In genomic region chr3:63661242-63661641, GRCh38 we compare ENCODE assay signal across 15 cellular contexts. TPM values are rescaled to one million over a fixed set of nuclear protein-coding genes. Genes with fewer than 3 reads are reported as not detected.
A peak's percentile ranks its signal among the peaks of the same experiment; 100 is the strongest.
DNase-seq lines count a peak whose midpoint lies in the region; ATAC-seq and TF ChIP-seq lines count a peak whose summit lies in the region.
"Had no signal": no experiment of that assay in that cellular context is flagged by ENCODE, and none has a peak within 500 bp of the region (broad histone marks: within the 10 kb centered on the region; RNA-seq: fewer than 3 reads in every experiment).

No MANE protein-coding gene starts in this region.

- H3K27me3 Mint-ChIP-seq in Calu3 (ENCODE audit: unreplicated experiment) (no peaks in the 10 kb centered on the region), HFFc6 (ENCODE audit: insufficient read depth) (peaks cover 1% of the 10 kb centered on the region; the same call in 1 of the 2 replicates)
- H3K27me3 Mint-ChIP-seq: central memory CD8-positive, alpha-beta T cell had no signal

- intact Hi-C loops in Calu3 (cut with micrococcal nuclease; ENCODE audit: unreplicated experiment): loop anchor here (5.0 kb wide), 1 partner anchor 131 kb away; no protein-coding TSS in a partner anchor

- no peaks in the 10 kb centered on the region for H3K9me3 Mint-ChIP-seq in Calu3 (ENCODE audit: low read depth, unreplicated experiment)
- no peaks in the 10 kb centered on the region for H3K9me3 Mint-ChIP-seq in HFFc6
- H3K9me3 Mint-ChIP-seq: central memory CD8-positive, alpha-beta T cell; T-helper 1 cell treated with Interleukin-12 subunit alpha and Interleukin-12 subunit beta and Interleukin-4 antibody, amounts not matched to agents 30 μg/mL and 1 μg/mL, for 36 hours had no signal

- ATAC-seq in RWPE2 (ENCODE audit: low read depth) (no peak), HG03175 (IDR thresholded peaks at IDR 0.05; ENCODE audit: unreplicated experiment) (no peak), HG02588 (IDR thresholded peaks at IDR 0.05; ENCODE audit: unreplicated experiment) (no peak)

- H3K27ac ChIP-seq in RWPE2 (ENCODE audit: poor library complexity, severe bottlenecking): no peak overlapping the region
- H3K27ac ChIP-seq: right atrium auricular region had no signal

- H3K4me1 Mint-ChIP-seq in Calu3 (ENCODE audit: low read depth, unreplicated experiment) (peaks cover 1% of the 10 kb centered on the region), HFFc6 (ENCODE audit: low read depth) (peaks cover 20% of the 10 kb centered on the region)
- H3K4me1 Mint-ChIP-seq: central memory CD8-positive, alpha-beta T cell had no signal

- H3K9me3 ChIP-seq in RWPE2 (ENCODE audit: severe bottlenecking): no peaks in the 10 kb centered on the region
- H3K9me3 ChIP-seq: right atrium auricular region had no signal

- H3K36me3 ChIP-seq in RWPE2 (ENCODE audit: low read depth): no peaks in the 10 kb centered on the region
- H3K36me3 ChIP-seq: right atrium auricular region had no signal

- H3K4me3 ChIP-seq in RWPE2 (ENCODE audit: severe bottlenecking): no peak overlapping the region
- no peak overlapping the region for H3K4me3 ChIP-seq in fibroblast of the aortic adventitia (ENCODE audit: low read depth, low read length)
- H3K4me3 ChIP-seq: right atrium auricular region had no signal

- TF ChIP-seq CTCF in Calu3 (IDR thresholded peaks at IDR 0.05; ENCODE audit: unreplicated experiment): no peak
- peak; percentile 72 for TF ChIP-seq CTCF in HFFc6 (IDR thresholded peaks at IDR 0.05)
- peak; percentile 9 for TF ChIP-seq CTCF in RWPE2 (IDR thresholded peaks at IDR 0.05; ENCODE audit: poor library complexity, severe bottlenecking)
- peak; percentile 21 for TF ChIP-seq CTCF in fibroblast of the aortic adventitia (IDR thresholded peaks at IDR 0.05; ENCODE audit: insufficient read depth, low read length)

- DNase-seq in Calu3 (peak; percentile 23), HFFc6 (no peak), RWPE2 (ENCODE audit: low spot score) (no peak), fibroblast of the aortic adventitia (ENCODE audit: low read depth) (peak; percentile 27), activated gamma-delta T cell treated with Interleukin-2 at 50 U/mL for 16 hours (no peak)
- DNase-seq: activated CD4-positive, alpha-beta T cell treated with anti-CD3 and anti-CD28 coated beads, Interleukin-2, amount 50 U/mL, for 1 hour; activated effector memory CD4-positive, alpha-beta T cell treated with Interleukin-2 at 50 U/mL for 16 hours; MM.1S; NCI-H774 had no signal

- CTCF ChIA-PET in Calu3 (lab: Charles Lee): interaction anchor here (0.6 to 2.0 kb wide), 3 partner anchors 131 to 310 kb away, joined by 3 to 17 read pairs (median 7); no protein-coding TSS in a partner anchor

- BruUV-seq in Calu3 (replicated peaks; lab: Mats Ljungman, UMichigan): no TSS peak

- H3K4me3 Mint-ChIP-seq in Calu3 (ENCODE audit: low read depth, unreplicated experiment) (no peak overlapping the region), HFFc6 (no peak overlapping the region)
- H3K4me3 Mint-ChIP-seq: central memory CD8-positive, alpha-beta T cell; T-helper 1 cell treated with Interleukin-12 subunit alpha and Interleukin-12 subunit beta and Interleukin-4 antibody, amounts not matched to agents 30 μg/mL and 1 μg/mL, for 36 hours had no signal

- H3K27me3 ChIP-seq in RWPE2 (ENCODE audit: insufficient read depth, poor library complexity, severe bottlenecking): no peaks in the 10 kb centered on the region
- H3K27me3 ChIP-seq: right atrium auricular region had no signal

- H3K36me3 Mint-ChIP-seq in Calu3 (ENCODE audit: insufficient read depth, unreplicated experiment): no peaks in the 10 kb centered on the region
- H3K36me3 Mint-ChIP-seq in HFFc6 (ENCODE audit: low read depth): no peaks in the 10 kb centered on the region

- H3K27ac Mint-ChIP-seq in Calu3 (ENCODE audit: unreplicated experiment) (no peak overlapping the region), HFFc6 (no peak overlapping the region)
- H3K27ac Mint-ChIP-seq: T-helper 1 cell treated with Interleukin-12 subunit alpha and Interleukin-12 subunit beta and Interleukin-4 antibody, amounts not matched to agents 30 μg/mL and 1 μg/mL, for 36 hours had no signal

- peaks cover 10% of the 10 kb centered on the region for H3K4me1 ChIP-seq in RWPE2 (ENCODE audit: insufficient read depth, poor library complexity, severe bottlenecking)
- H3K4me1 ChIP-seq: right atrium auricular region had no signal

RNA-seq across cellular contexts. Expression of gene SNTN, which starts 8.8 kb away (rescaled TPM):
- total RNA-seq in Calu3 (2022) (0.29 TPM in 1 of 2 replicates, not detected in the other), fibroblast of the aortic adventitia (ENCODE audit: low replicate concordance) (not detected in 2 replicates)
- not detected for total RNA-seq in HFFc6 (2021; fragmentation: NEBNext Ultra II Directional; extraction: Animal tissue kit (Norgen Biotek cat#: 25700))
- total RNA-seq: myocyte, right atrium auricular region had no signal

Comparison
In these comparisons a context has a peak if more than half of its experiments do, and no peak if none do; other contexts are left out.
1. DNase-seq: peak in Calu3 (single experiment) and fibroblast of the aortic adventitia (single experiment); none in HFFc6 (single experiment), RWPE2 (single experiment) and activated gamma-delta T cell treated with Interleukin-2 at 50 U/mL for 16 hours (single experiment).